In genomic region chr18:2653467-2653866, GRCh38 we compare ENCODE assay signal across 17 cellular contexts. TPM values are rescaled to one million over a fixed set of nuclear protein-coding genes. Genes with fewer than 3 reads are reported as not detected.
DNase-seq lines count a peak whose midpoint lies in the region; ATAC-seq and TF ChIP-seq lines count a peak whose summit lies in the region.
"Had no signal": no experiment of that assay in that cellular context is flagged by ENCODE, and none has a peak within 500 bp of the region (broad histone marks: within the 10 kb centered on the region; RNA-seq: fewer than 3 reads in every experiment).

No MANE protein-coding gene starts in this region.

- H2BK120ac ChIP-seq in mesendoderm (ENCODE audit: low read depth, low read length) = no peak overlapping the region

- H3K4me1 ChIP-seq in HUES48 (ENCODE audit: control insufficient read depth, insufficient read depth, low read length) (peaks cover 25% of the 10 kb centered on the region), mesendoderm (ENCODE audit: control insufficient read depth, low read depth, low read length) (peaks cover 5% of the 10 kb centered on the region), testis (peaks cover 9% of the 10 kb centered on the region)

- H3K4me2 ChIP-seq in mesendoderm (ENCODE audit: low read length) = no peak overlapping the region

- H3K27me3 ChIP-seq in CD4-positive, alpha-beta T cell (ENCODE audit: control insufficient read depth, insufficient read depth, low read length) = no peaks in the 10 kb centered on the region
- H3K27me3 ChIP-seq in HUES48 (ENCODE audit: control insufficient read depth, insufficient read depth, low read length) = peaks cover 48% of the 10 kb centered on the region
- peaks cover 2% of the 10 kb centered on the region for H3K27me3 ChIP-seq in mesendoderm (ENCODE audit: insufficient read depth, low read length, poor library complexity)
- H3K27me3 ChIP-seq in testis = no peaks in the 10 kb centered on the region
- H3K27me3 ChIP-seq: gastrocnemius medialis, stomach had no signal

- TF ChIP-seq CTCF in CD4-positive, alpha-beta T cell (IDR thresholded peaks at IDR 0.05) = no peak
- TF ChIP-seq CTCF in testis (IDR thresholded peaks at IDR 0.05) = no peak

- no peak overlapping the region for H4K5ac ChIP-seq in mesendoderm (ENCODE audit: low read length)

- no peak overlapping the region for H2AK5ac ChIP-seq in mesendoderm (ENCODE audit: low read length)

- H3K36me3 ChIP-seq in HUES48 (ENCODE audit: control insufficient read depth, insufficient read depth, low read length) (no peaks in the 10 kb centered on the region), mesendoderm (ENCODE audit: control insufficient read depth, insufficient read depth, low read length) (no peaks in the 10 kb centered on the region), testis (ENCODE audit: low read depth, missing control alignments) (no peaks in the 10 kb centered on the region)
- H3K36me3 ChIP-seq: gastrocnemius medialis, stomach had no signal

- H3K9ac ChIP-seq in HUES48 (ENCODE audit: low read depth, low read length) (no peak overlapping the region), mesendoderm (ENCODE audit: low read length) (no peak overlapping the region)

- peaks cover 35% of the 10 kb centered on the region for H3K36me3 Mint-ChIP-seq in CD4-positive, alpha-beta T cell (ENCODE audit: low read depth)

- H3K27ac Mint-ChIP-seq in CD4-positive, alpha-beta T cell = peak overlapping the region; percentile 89

- H3K4me3 ChIP-seq in HUES48 (ENCODE audit: low read depth, low read length) (peak overlapping the region; percentile 89), mesendoderm (ENCODE audit: low read length) (no peak overlapping the region), testis (no peak overlapping the region)
- H3K4me3 ChIP-seq: gastrocnemius medialis, mucosa of descending colon had no signal

- POLR2A ChIA-PET in CD4-positive, alpha-beta T cell (lab: Charles Lee) = interaction anchor here (1.2 to 7.7 kb wide), 3 partner anchors 12 to 82 kb away, joined by 4 to 698 read pairs (median 6); partner anchors contain the start of genes METTL4 and NDC80

- H4K8ac ChIP-seq in mesendoderm (ENCODE audit: low read depth, low read length) = no peak overlapping the region

- intact Hi-C loops in CD4-positive, alpha-beta T cell (cut with DNase I, micrococcal nuclease) = loop anchor here in 1 of 2 experiments (10.0 kb wide), 1 partner anchor 601 kb away; no protein-coding TSS in a partner anchor
- intact Hi-C loops in testis (cut with DNase I; ENCODE audit: low total_unique reads) = no loop called here

- no peak for TF ChIP-seq POLR2A in testis (IDR thresholded peaks at IDR 0.05)

- whole genome bisulfite sequencing in mesendoderm (ENCODE audit: extremely low coverage, insufficient coverage, low lambda C conversion rate) = no CpG with 5 or more reads among the region's 4 CpGs
- 56 to 62% methylated on average over 4 of the region's 4 CpGs for WGBS in testis, 2 donors

- CTCF ChIA-PET in CD4-positive, alpha-beta T cell (lab: Charles Lee) = interaction anchor here (1.1 kb wide), 1 partner anchor 16 kb away, joined by 3 read pairs; no protein-coding TSS in a partner anchor

- H3K9me3 Mint-ChIP-seq in CD4-positive, alpha-beta T cell = no peaks in the 10 kb centered on the region
- H3K9me3 Mint-ChIP-seq: activated CD8-positive, alpha-beta T cell treated with anti-CD3 and anti-CD28 coated beads for 36 hours; T-helper 1 cell treated with Interleukin-12 subunit alpha and Interleukin-12 subunit beta and Interleukin-4 antibody, amounts not matched to agents 30 μg/mL and 1 μg/mL, for 36 hours had no signal

- no peak for DNase-seq in CD4-positive, alpha-beta T cell
- peak; percentile 14 for DNase-seq in SIG-M5 (lab: John Stamatoyannopoulos, UW)
- DNase-seq in mesendoderm = peak; percentile 15
- DNase-seq in NCI-H526 (lab: John Stamatoyannopoulos, UW) = no peak
- DNase-seq in activated CD8-positive, alpha-beta memory T cell treated with anti-CD3 and anti-CD28 coated beads for 24 hours = no peak
- DNase-seq in testis = no peak
- DNase-seq: activated CD8-positive, alpha-beta T cell treated with anti-CD3 and anti-CD28 coated beads for 36 hours; activated gamma-delta T cell treated with Interleukin-2 at 50 U/mL for 16 hours; Calu3; gastrocnemius medialis; H7; Karpas-422; mucosa of descending colon; NCI-H2029 treated with DMSO at 0.1 percent for 48 hours; stomach had no signal

- H3K18ac ChIP-seq in mesendoderm (ENCODE audit: low read length) = no peak overlapping the region

- no peak overlapping the region for H2BK5ac ChIP-seq in mesendoderm (ENCODE audit: low read length)

- H3K4me1 Mint-ChIP-seq in CD4-positive, alpha-beta T cell (ENCODE audit: low read depth) = peaks cover 44% of the 10 kb centered on the region

- peaks cover 19% of the 10 kb centered on the region for H3K79me2 ChIP-seq in mesendoderm (ENCODE audit: control insufficient read depth, insufficient read depth, low read length)

- H3K27ac ChIP-seq in CD4-positive, alpha-beta T cell (ENCODE audit: low read depth, low read length) = no peak overlapping the region
- no peak overlapping the region for H3K27ac ChIP-seq in HUES48 (ENCODE audit: low read depth, low read length)
- H3K27ac ChIP-seq in mesendoderm (ENCODE audit: low read depth, low read length) = no peak overlapping the region
- no peak overlapping the region for H3K27ac ChIP-seq in testis
- H3K27ac ChIP-seq: gastrocnemius medialis had no signal

- H3K27me3 Mint-ChIP-seq in CD4-positive, alpha-beta T cell = no peaks in the 10 kb centered on the region
- H3K27me3 Mint-ChIP-seq: activated CD8-positive, alpha-beta T cell treated with anti-CD3 and anti-CD28 coated beads for 36 hours had no signal

- no peak overlapping the region for H3K4ac ChIP-seq in mesendoderm (ENCODE audit: low read depth, low read length)

- H2BK15ac ChIP-seq in mesendoderm (replicated peaks; ENCODE audit: low read depth) = no peak overlapping the region

- peak overlapping the region; percentile 94 for H3K4me3 Mint-ChIP-seq in CD4-positive, alpha-beta T cell

- peaks cover 9% of the 10 kb centered on the region for H3K79me1 ChIP-seq in mesendoderm (ENCODE audit: low read length)

- H3K23ac ChIP-seq in mesendoderm (ENCODE audit: low read length) = no peak overlapping the region

- H3K9me3 ChIP-seq in CD4-positive, alpha-beta T cell (ENCODE audit: control insufficient read depth, low read length) = no peaks in the 10 kb centered on the region
- H3K9me3 ChIP-seq in HUES48 (ENCODE audit: control insufficient read depth, insufficient read depth, low read length) = no peaks in the 10 kb centered on the region
- H3K9me3 ChIP-seq in testis = no peaks in the 10 kb centered on the region
- H3K9me3 ChIP-seq: gastrocnemius medialis, mucosa of descending colon, stomach had no signal

- ATAC-seq in CD4-positive, alpha-beta T cell (ENCODE audit: poor library complexity) = no peak
- ATAC-seq: activated CD8-positive, alpha-beta T cell treated with anti-CD3 and anti-CD28 coated beads for 36 hours; gastrocnemius medialis; mucosa of descending colon had no signal

- no peak overlapping the region for H3K56ac ChIP-seq in mesendoderm (ENCODE audit: low read length)

RNA-seq across cellular contexts. Expression of gene SMCHD1, which starts 2.1 kb away (rescaled TPM):
- 100 to 1,000 TPM; 357 to 359 TPM for total RNA-seq in CD4-positive, alpha-beta T cell
- polyA plus RNA-seq in mesendoderm (2013, experiment 1 of 2) = 20.5 TPM
- polyA plus RNA-seq in mesendoderm (2013, experiment 2 of 2) = 19.1 TPM
- 100 to 1,000 TPM in 1 of 2 donors, 10 to 100 TPM in 1; 87.2 to 111 TPM for total RNA-seq in testis
- polyA plus RNA-seq in testis (ENCODE audit: insufficient read depth, low read depth, low replicate concordance) = 46.6 TPM

Comparison
In these comparisons a context has a peak if more than half of its experiments do, and no peak if none do; other contexts are left out.
1. DNase-seq: peak in SIG-M5 (single experiment) and mesendoderm (single experiment); none in CD4-positive, alpha-beta T cell (0 of 10), NCI-H526 (0 of 2), activated CD8-positive, alpha-beta memory T cell treated with anti-CD3 and anti-CD28 coated beads for 24 hours (single experiment) and testis (single experiment).